ENCODE assay signal across 2 cellular contexts in the genomic region with DNA sequence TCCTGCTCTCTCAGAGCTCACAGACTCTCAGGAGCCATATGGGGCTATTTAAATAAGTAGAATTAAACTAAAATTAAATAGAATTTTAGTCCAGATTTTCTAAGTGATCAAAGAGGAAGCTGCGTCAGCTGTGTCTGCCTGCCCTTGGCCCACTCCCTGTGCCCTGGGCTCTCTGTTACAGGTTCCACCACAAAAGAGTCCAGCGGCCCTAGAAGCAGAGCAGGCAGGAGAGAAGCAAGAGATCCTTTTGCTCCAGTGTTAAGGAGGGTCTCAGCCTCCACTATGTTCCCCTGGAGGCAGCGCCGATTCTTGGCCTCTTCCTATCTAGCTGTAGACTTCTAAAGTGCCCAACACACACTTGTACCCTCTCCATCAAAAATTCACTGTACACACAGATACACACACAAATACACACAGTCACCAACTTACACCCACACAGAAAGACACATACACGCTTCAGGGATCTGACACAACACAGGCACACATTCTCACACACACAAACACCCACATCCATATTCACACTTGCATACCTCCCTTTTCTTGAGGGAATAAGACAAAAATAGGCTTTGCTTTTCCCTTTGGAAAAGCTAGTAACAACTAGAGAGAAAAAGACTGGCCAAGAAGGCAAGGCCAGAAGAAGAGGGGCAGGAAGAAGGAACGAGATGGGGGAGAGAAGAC.
TF ChIP-seq lines count a peak whose summit lies in the region.

No MANE protein-coding gene starts in this region.

TF ChIP-seq in HEK293, 187 proteins besides CTCF, POLR2A, EP300 and RAD21:
- TF ChIP-seq ZNF155 (tag by site-specific recombination; IDR thresholded peaks at IDR 0.05) (no peak), ZNF544 (tag by site-specific recombination; IDR thresholded peaks at IDR 0.05) (no peak), ZNF391 (tag by site-specific recombination; IDR thresholded peaks at IDR 0.05; ENCODE audit: borderline replicate concordance, low read depth) (no peak), ZNF843 (tag by site-specific recombination; IDR thresholded peaks at IDR 0.05) (no peak), ZFHX2 (tag by site-specific recombination; conservative IDR thresholded peaks at IDR 0.05) (peak; percentile 58), GLIS2 (tag by site-specific recombination; IDR thresholded peaks at IDR 0.05) (no peak)
TF ChIP-seq in HEK293: peak in this region for 1.

TF ChIP-seq in K562, 482 proteins besides CTCF, POLR2A, EP300 and RAD21:
- TF ChIP-seq EGR1 (conservative IDR thresholded peaks at IDR 0.05) (0 out of 2 replicates have a peak, but pooled peaks have one; percentile 21), ARHGAP35 (IDR thresholded peaks at IDR 0.05; ENCODE audit: partially characterized antibody) (no peak)
